1 cellular context compared by ENCODE assay signal in the genomic region with DNA sequence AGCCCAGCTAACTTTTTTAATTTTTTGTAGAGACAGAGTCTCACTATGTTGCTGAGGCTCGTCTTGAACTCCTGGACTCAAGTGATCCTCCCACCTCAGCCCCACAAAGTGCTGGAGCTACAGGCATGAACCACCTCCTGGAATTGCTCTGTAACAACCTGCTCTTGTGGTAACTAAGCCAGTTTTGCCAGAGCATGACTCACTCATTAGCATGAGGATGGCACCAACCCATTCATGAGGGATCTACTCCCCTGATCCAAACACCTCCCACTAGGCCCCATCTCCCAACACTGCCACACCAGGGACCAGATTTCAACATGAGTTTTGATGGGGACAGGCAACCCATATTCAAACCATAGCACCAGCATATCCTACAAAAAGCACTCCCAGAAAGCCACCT.
TF ChIP-seq lines count a peak whose summit lies in the region.

No MANE protein-coding gene starts in this region.

TF ChIP-seq in H1, 55 proteins besides CTCF, POLR2A, EP300 and RAD21 (continued from another document):
- TF ChIP-seq, protein P1, sequence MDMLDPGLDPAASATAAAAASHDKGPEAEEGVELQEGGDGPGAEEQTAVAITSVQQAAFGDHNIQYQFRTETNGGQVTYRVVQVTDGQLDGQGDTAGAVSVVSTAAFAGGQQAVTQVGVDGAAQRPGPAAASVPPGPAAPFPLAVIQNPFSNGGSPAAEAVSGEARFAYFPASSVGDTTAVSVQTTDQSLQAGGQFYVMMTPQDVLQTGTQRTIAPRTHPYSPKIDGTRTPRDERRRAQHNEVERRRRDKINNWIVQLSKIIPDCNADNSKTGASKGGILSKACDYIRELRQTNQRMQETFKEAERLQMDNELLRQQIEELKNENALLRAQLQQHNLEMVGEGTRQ (IDR thresholded peaks at IDR 0.05; ENCODE audit: low read length) = no peak
- peak; percentile 85 for TF ChIP-seq JUND (IDR thresholded peaks at IDR 0.05; ENCODE audit: low read length)
